ENCODE assay signal across 1 cellular context in genomic region chr15:78640840-78641733, GRCh38.
TF ChIP-seq lines count a peak whose summit lies in the region.

Gene CHRNB4, minus strand, starts transcription at chr15:78641210. Its CDS starts 77 bp downstream, at chr15:78641133.

TF ChIP-seq in WTC11, 78 proteins besides CTCF, POLR2A, EP300 and RAD21 (continued from another document and continues in another):
- TF ChIP-seq E2F4 (CRISPR knock-in tag; IDR thresholded peaks at IDR 0.05; ENCODE audit: borderline replicate concordance, low read depth) (no peak), OVOL2 (CRISPR knock-in tag; IDR thresholded peaks at IDR 0.05; ENCODE audit: borderline replicate concordance) (no peak), NFATC4 (CRISPR knock-in tag; IDR thresholded peaks at IDR 0.05) (no peak), USF2 (CRISPR knock-in tag; IDR thresholded peaks at IDR 0.05) (no peak; the same call in 1 of the 2 replicates), RELA (CRISPR knock-in tag; IDR thresholded peaks at IDR 0.05; ENCODE audit: borderline replicate concordance) (no peak), STAT6 (CRISPR knock-in tag; conservative IDR thresholded peaks at IDR 0.05; ENCODE audit: low read depth) (no peak), NFE2L1 (CRISPR knock-in tag; IDR thresholded peaks at IDR 0.05) (peak; percentile 84; the same call in 1 of the 2 replicates), SP1 (CRISPR knock-in tag; conservative IDR thresholded peaks at IDR 0.05) (peak; percentile 95), E2F1 (CRISPR knock-in tag; IDR thresholded peaks at IDR 0.05) (peak; percentile 82; the same call in 1 of the 2 replicates), ZNF532 (CRISPR knock-in tag; IDR thresholded peaks at IDR 0.05; ENCODE audit: borderline replicate concordance) (0 out of 2 replicates have a peak, but pooled peaks have one; percentile 12), ZNF138 (CRISPR knock-in tag; conservative IDR thresholded peaks at IDR 0.05) (0 out of 2 replicates have a peak, but pooled peaks have one; percentile 54), ARID4B (CRISPR knock-in tag; IDR thresholded peaks at IDR 0.05; ENCODE audit: borderline replicate concordance) (peak; percentile 93; the same call in 1 of the 2 replicates), ZNF232 (CRISPR knock-in tag; IDR thresholded peaks at IDR 0.05) (no peak), MLX (CRISPR knock-in tag; IDR thresholded peaks at IDR 0.05) (no peak), AR (CRISPR knock-in tag; IDR thresholded peaks at IDR 0.05) (no peak), ERG (CRISPR knock-in tag; IDR thresholded peaks at IDR 0.05) (no peak), FOXP4 (CRISPR knock-in tag; IDR thresholded peaks at IDR 0.05) (peak; percentile 87), TCF7 (CRISPR knock-in tag; IDR thresholded peaks at IDR 0.05; ENCODE audit: low read depth) (no peak), PREB (CRISPR knock-in tag; IDR thresholded peaks at IDR 0.05; ENCODE audit: borderline replicate concordance) (no peak), GTF2I (CRISPR knock-in tag; conservative IDR thresholded peaks at IDR 0.05) (0 out of 2 replicates have a peak, but pooled peaks have one; percentile 17)
